In genomic region chr11:68843703-68844312, GRCh38 we compare ENCODE assay signal across 8 cellular contexts. TPM values are rescaled to one million over a fixed set of nuclear protein-coding genes. Genes with fewer than 3 reads are reported as not detected.
DNase-seq lines count a peak whose midpoint lies in the region; ATAC-seq and TF ChIP-seq lines count a peak whose summit lies in the region.

No MANE protein-coding gene starts in this region.

- peaks cover 4% of the 10 kb centered on the region for H3K4me1 ChIP-seq in mesendoderm (ENCODE audit: control insufficient read depth, low read depth, low read length)

- H2BK15ac ChIP-seq in mesendoderm (replicated peaks; ENCODE audit: low read depth): no peak overlapping the region

- peak; percentile 44 for ATAC-seq in GM21825 (IDR thresholded peaks at IDR 0.05; ENCODE audit: unreplicated experiment)

- H2BK120ac ChIP-seq in mesendoderm (ENCODE audit: low read depth, low read length): no peak overlapping the region

- no CpG with 5 or more reads among the region's 54 CpGs for WGBS in mesendoderm (ENCODE audit: extremely low coverage, insufficient coverage, low lambda C conversion rate)

- H4K8ac ChIP-seq in mesendoderm (ENCODE audit: low read depth, low read length): no peak overlapping the region

- peak overlapping the region; percentile 84 for H3K56ac ChIP-seq in mesendoderm (ENCODE audit: low read length)

- peaks cover 19% of the 10 kb centered on the region for H3K27me3 ChIP-seq in mesendoderm (ENCODE audit: insufficient read depth, low read length, poor library complexity)

- H3K4me3 ChIP-seq in choroid plexus epithelial cell (ENCODE audit: low read depth, low read length) (peak overlapping the region; percentile 39), mesendoderm (ENCODE audit: low read length) (peak overlapping the region; percentile 16)

- H3K79me1 ChIP-seq in mesendoderm (ENCODE audit: low read length): no peaks in the 10 kb centered on the region

- no peak overlapping the region for H2AK5ac ChIP-seq in mesendoderm (ENCODE audit: low read length)

- H3K36me3 ChIP-seq in mesendoderm (ENCODE audit: control insufficient read depth, insufficient read depth, low read length): no peaks in the 10 kb centered on the region

- H3K4me2 ChIP-seq in mesendoderm (ENCODE audit: low read length): peak overlapping the region; percentile 73

- TF ChIP-seq CTCF in choroid plexus epithelial cell (conservative IDR thresholded peaks at IDR 0.05; ENCODE audit: low read depth, low read length): no peak

- H3K23ac ChIP-seq in mesendoderm (ENCODE audit: low read length): no peak overlapping the region

- H2BK5ac ChIP-seq in mesendoderm (ENCODE audit: low read length): no peak overlapping the region

- H4K5ac ChIP-seq in mesendoderm (ENCODE audit: low read length): no peak overlapping the region

- no peaks in the 10 kb centered on the region for H3K79me2 ChIP-seq in mesendoderm (ENCODE audit: control insufficient read depth, insufficient read depth, low read length)

- no peak overlapping the region for H3K4ac ChIP-seq in mesendoderm (ENCODE audit: low read depth, low read length)

- no peak overlapping the region for H3K27ac ChIP-seq in mesendoderm (ENCODE audit: low read depth, low read length)

- peak; percentile 97 for DNase-seq in DMS53 treated with DMSO at 0.1 percent for 48 hours (lab: John Stamatoyannopoulos, UW; ENCODE audit: unreplicated experiment)
- DNase-seq in NCI-H1417 treated with DMSO at 0.1 percent for 48 hours (lab: John Stamatoyannopoulos, UW): peak; percentile 38
- DNase-seq in activated CD4-positive, CD25-positive, alpha-beta regulatory T cell treated with anti-CD3 and anti-CD28 coated beads, Interleukin-2, amount 50 U/mL, for 16 hours (ENCODE audit: low read depth, low spot score): peak; percentile 36
- no peak for DNase-seq in choroid plexus epithelial cell (ENCODE audit: low read depth)
- peak; percentile 89 for DNase-seq in mesendoderm
- DNase-seq in stimulated activated CD8-positive, alpha-beta memory T cell treated with anti-CD3 and anti-CD28 coated beads, Interleukin-7, amount 100 ng/mL, for 48 hours (ENCODE audit: extremely low read depth in 1 of 2, low read depth in 1 of 2): peak; percentile 52 to 63
- no peak for DNase-seq in H4 (ENCODE audit: low spot score)

- H3K9ac ChIP-seq in mesendoderm (ENCODE audit: low read length): peak overlapping the region; percentile 57

- H3K18ac ChIP-seq in mesendoderm (ENCODE audit: low read length): no peak overlapping the region

RNA-seq across cellular contexts. Expression of gene CPT1A, which starts 2.1 kb away (rescaled TPM):
- polyA plus RNA-seq in mesendoderm (2013, experiment 1 of 2): 9.0 TPM
- 9.4 TPM for polyA plus RNA-seq in mesendoderm (2013, experiment 2 of 2)
- 21.3 and 21.8 TPM in 2 replicates for total RNA-seq in H4 (2014; rRNA removed; shearing (Covaris generic))

RNA-seq across cellular contexts. Expression of gene MRPL21, which starts 59.8 kb away (rescaled TPM):
- 121 TPM for polyA plus RNA-seq in mesendoderm (2013, experiment 1 of 2)
- 127 TPM for polyA plus RNA-seq in mesendoderm (2013, experiment 2 of 2)
- 110 and 148 TPM in 2 replicates for total RNA-seq in H4 (2014; rRNA removed; shearing (Covaris generic))

RNA-seq across cellular contexts. Expression of gene IGHMBP2, which starts 59.9 kb away (rescaled TPM):
- 7.1 TPM for polyA plus RNA-seq in mesendoderm (2013, experiment 1 of 2)
- polyA plus RNA-seq in mesendoderm (2013, experiment 2 of 2): 7.1 TPM
- total RNA-seq in H4 (2014; rRNA removed; shearing (Covaris generic)): 3.3 and 5.3 TPM in 2 replicates

Comparison
In these comparisons a context has a peak if more than half of its experiments do, and no peak if none do; other contexts are left out.
1. DNase-seq: peak in DMS53 treated with DMSO at 0.1 percent for 48 hours (single experiment), NCI-H1417 treated with DMSO at 0.1 percent for 48 hours (single experiment), activated CD4-positive, CD25-positive, alpha-beta regulatory T cell treated with anti-CD3 and anti-CD28 coated beads, Interleukin-2, amount 50 U/mL, for 16 hours (single experiment), mesendoderm (single experiment) and stimulated activated CD8-positive, alpha-beta memory T cell treated with anti-CD3 and anti-CD28 coated beads, Interleukin-7, amount 100 ng/mL, for 48 hours (2 of 2); none in choroid plexus epithelial cell (single experiment) and H4 (single experiment).